In the genomic region with DNA sequence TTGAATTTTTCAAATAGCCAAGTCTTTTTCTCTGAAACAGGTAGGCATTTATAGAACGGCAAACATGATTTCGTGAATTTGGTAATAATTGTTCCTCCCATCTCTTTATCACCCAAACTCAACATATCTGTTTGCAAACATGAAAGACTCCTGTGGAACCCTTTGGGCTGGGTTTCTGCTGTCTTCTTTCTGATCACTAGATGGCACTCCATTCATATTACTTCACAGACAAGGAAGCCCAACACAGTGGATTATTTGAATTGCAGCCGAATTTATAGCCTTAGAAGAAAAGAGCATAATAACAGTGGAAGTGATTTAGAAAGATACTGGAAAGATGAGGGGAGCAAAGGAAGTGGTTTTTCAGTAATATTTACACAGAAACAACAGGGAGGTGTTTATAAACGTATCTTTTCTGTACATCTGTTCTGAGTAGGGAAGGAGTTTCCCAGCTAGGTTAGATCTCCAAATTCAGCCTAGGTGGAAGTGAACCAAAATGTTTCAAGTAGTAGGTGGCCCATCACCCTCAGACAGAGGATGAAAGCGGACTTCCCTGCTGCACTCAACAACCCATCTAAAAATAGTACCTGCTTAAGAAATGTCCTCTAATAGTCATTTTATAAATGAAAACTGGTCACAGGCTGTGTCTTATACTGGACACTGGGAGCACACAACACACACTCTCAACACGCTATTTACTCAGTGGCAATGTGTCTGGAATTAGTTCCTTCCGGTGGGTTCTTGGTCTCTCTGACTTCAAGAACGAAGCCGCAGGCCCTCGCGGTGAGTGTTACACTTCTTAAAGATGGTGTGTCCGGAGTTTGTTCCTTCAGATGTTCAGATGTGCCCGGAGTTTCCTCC, we compare ENCODE assay signal across 9 cellular contexts.
DNase-seq lines count a peak whose midpoint lies in the region; ATAC-seq and TF ChIP-seq lines count a peak whose summit lies in the region.
"Had no signal": no experiment of that assay in that cellular context is flagged by ENCODE, and none has a peak within 500 bp of the region (broad histone marks: within the 10 kb centered on the region; RNA-seq: fewer than 3 reads in every experiment).

No MANE protein-coding gene starts in this region.

- H3K36me3 Mint-ChIP-seq in stimulated activated memory B cell treated with anti-CD40 and anti-IgM and Interleukin-4, amounts not matched to agents 10 μg/mL and 1 μg/mL and 100 μg/mL, for 72 hours = no peaks in the 10 kb centered on the region

- no peaks in the 10 kb centered on the region for H3K9me3 Mint-ChIP-seq in stimulated activated memory B cell treated with anti-CD40 and anti-IgM and Interleukin-4, amounts not matched to agents 10 μg/mL and 1 μg/mL and 100 μg/mL, for 72 hours

- H3K4me1 ChIP-seq in adipocyte (ENCODE audit: control insufficient read depth, insufficient read depth, low read length) = peaks cover 8% of the 10 kb centered on the region
- H3K4me1 ChIP-seq: SJCRH30 had no signal

- ATAC-seq in GM18502 (IDR thresholded peaks at IDR 0.05; ENCODE audit: poor library complexity, unreplicated experiment) (peak; percentile 77), HG03432 (IDR thresholded peaks at IDR 0.05; ENCODE audit: unreplicated experiment) (peak; percentile 72), left ventricle myocardium superior (peak; percentile 76)
- no peak for ATAC-seq in stimulated activated memory B cell treated with anti-CD40 and anti-IgM and Interleukin-4, amounts not matched to agents 10 μg/mL and 1 μg/mL and 100 μg/mL, for 72 hours

- H3K27me3 Mint-ChIP-seq in stimulated activated memory B cell treated with anti-CD40 and anti-IgM and Interleukin-4, amounts not matched to agents 10 μg/mL and 1 μg/mL and 100 μg/mL, for 72 hours = peaks cover 42% of the 10 kb centered on the region

- H3K4me3 Mint-ChIP-seq in stimulated activated memory B cell treated with anti-CD40 and anti-IgM and Interleukin-4, amounts not matched to agents 10 μg/mL and 1 μg/mL and 100 μg/mL, for 72 hours = no peak overlapping the region

- no peak overlapping the region for H3K9ac ChIP-seq in adipocyte (ENCODE audit: low read length)

- POLR2A ChIA-PET in BJ (lab: Charles Lee) = no interaction called here

- H3K9me3 ChIP-seq in adipocyte (ENCODE audit: control insufficient read depth, low read length) = no peaks in the 10 kb centered on the region
- H3K9me3 ChIP-seq: SJCRH30 had no signal

- H3K36me3 ChIP-seq in BJ (ENCODE audit: control insufficient read depth, insufficient read depth, low read length) (no peaks in the 10 kb centered on the region), adipocyte (ENCODE audit: control insufficient read depth, insufficient read depth, low read length, severe bottlenecking) (no peaks in the 10 kb centered on the region)
- H3K36me3 ChIP-seq: SJCRH30 had no signal

- DNase-seq in BJ (ENCODE audit: low read depth) (peak; percentile 14), NCI-H524 (lab: John Stamatoyannopoulos, UW) (peak; percentile 25 to 66), adipocyte (ENCODE audit: low read depth) (peak; percentile 82), left ventricle myocardium superior (no peak), smooth muscle cell of the brain vasculature (ENCODE audit: low read depth, low spot score) (peak; percentile 18)

- CTCF ChIA-PET in BJ (lab: Yijun Ruan, JAX) = interaction anchor here (1.0 to 1.7 kb wide), 5 partner anchors 9 to 671 kb away, joined by 3 to 9 read pairs (median 5); no protein-coding TSS in a partner anchor

- peak; percentile 82 for TF ChIP-seq CTCF in BJ (IDR thresholded peaks at IDR 0.05; ENCODE audit: insufficient read depth, low read depth, low read length)

- intact Hi-C loops in left ventricle myocardium superior (cut with micrococcal nuclease) = no loop called here

- H3K27ac Mint-ChIP-seq in stimulated activated memory B cell treated with anti-CD40 and anti-IgM and Interleukin-4, amounts not matched to agents 10 μg/mL and 1 μg/mL and 100 μg/mL, for 72 hours = no peak overlapping the region

- H3K27me3 ChIP-seq in BJ (ENCODE audit: control insufficient read depth, insufficient read depth, low read length) (no peaks in the 10 kb centered on the region; the same call in 1 of the 2 replicates), adipocyte (replicated peaks; ENCODE audit: control insufficient read depth, insufficient read depth, low read length) (peaks cover 34% of the 10 kb centered on the region)
- H3K27me3 ChIP-seq: SJCRH30 had no signal

- no peak overlapping the region for H3K4me3 ChIP-seq in BJ (ENCODE audit: low read depth, low read length)
- H3K4me3 ChIP-seq in adipocyte (ENCODE audit: low read length) = no peak overlapping the region
- H3K4me3 ChIP-seq: SJCRH30 had no signal

- no peaks in the 10 kb centered on the region for H3K4me1 Mint-ChIP-seq in stimulated activated memory B cell treated with anti-CD40 and anti-IgM and Interleukin-4, amounts not matched to agents 10 μg/mL and 1 μg/mL and 100 μg/mL, for 72 hours
